In the genomic region with DNA sequence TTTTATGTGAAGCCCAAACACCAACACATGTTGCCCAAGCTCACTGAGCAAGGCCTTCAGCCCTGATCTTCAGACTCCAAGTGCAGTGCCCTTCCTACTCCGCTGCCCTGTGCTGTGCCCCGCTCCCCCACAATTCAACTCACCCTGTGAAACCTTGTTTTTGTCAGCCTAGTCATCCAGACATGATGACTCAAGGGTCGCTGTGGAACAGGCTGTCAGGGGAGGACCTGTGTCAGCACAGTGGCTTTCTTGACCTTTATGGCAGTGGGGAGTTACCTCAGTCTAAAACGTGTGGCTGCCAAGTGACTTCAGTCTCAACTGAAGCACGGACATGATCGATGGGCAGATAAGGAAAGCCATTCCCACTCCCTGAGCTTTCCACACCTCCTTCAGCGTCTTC, we compare ENCODE assay signal across 15 cellular contexts. TPM values are rescaled to one million over a fixed set of nuclear protein-coding genes. Genes with fewer than 3 reads are reported as not detected.
A peak's percentile ranks its signal among the peaks of the same experiment; 100 is the strongest.
DNase-seq lines count a peak whose midpoint lies in the region; ATAC-seq and TF ChIP-seq lines count a peak whose summit lies in the region.
"Had no signal": no experiment of that assay in that cellular context is flagged by ENCODE, and none has a peak within 500 bp of the region (broad histone marks: within the 10 kb centered on the region; RNA-seq: fewer than 3 reads in every experiment).

No MANE protein-coding gene starts in this region.

- no peak for TF ChIP-seq CTCF in GM10266 (IDR thresholded peaks at IDR 0.05; ENCODE audit: control insufficient read depth, insufficient read depth, low read depth, missing control alignments)

- H3K9me2 ChIP-seq in Karpas-422 (replicated peaks; ENCODE audit: insufficient read depth, low read length): no peaks in the 10 kb centered on the region

- H3K27ac Mint-ChIP-seq in T-helper 2 cell treated with Interferon-gamma antibody and Interleukin-4, amounts not matched to agents 5 μg/mL and 100 μg/mL, for 36 hours: peak overlapping the region; percentile 27
- H3K27ac Mint-ChIP-seq in activated naive CD4-positive, alpha-beta T cell treated with anti-CD3 and anti-CD28 coated beads, Interleukin-2, amount 50 U/mL, for 72 hours: peak overlapping the region; percentile 97 to 98
- H3K27ac Mint-ChIP-seq: B cell, immature natural killer cell had no signal

- H3K4me1 ChIP-seq in Karpas-422 (ENCODE audit: low read length): no peaks in the 10 kb centered on the region

- no peaks in the 10 kb centered on the region for H3K27me3 ChIP-seq in Karpas-422 (ENCODE audit: low read length)
- H3K27me3 ChIP-seq: right atrium auricular region had no signal

- H3K9me3 Mint-ChIP-seq in T-helper 2 cell treated with Interferon-gamma antibody and Interleukin-4, amounts not matched to agents 5 μg/mL and 100 μg/mL, for 36 hours: no peaks in the 10 kb centered on the region
- H3K9me3 Mint-ChIP-seq in activated naive CD4-positive, alpha-beta T cell treated with anti-CD3 and anti-CD28 coated beads, Interleukin-2, amount 50 U/mL, for 72 hours: peaks cover 0 to 3% of the 10 kb centered on the region in 2 donors
- H3K9me3 Mint-ChIP-seq: immature natural killer cell had no signal

- no peak overlapping the region for H3K4me3 Mint-ChIP-seq in T-helper 2 cell treated with Interferon-gamma antibody and Interleukin-4, amounts not matched to agents 5 μg/mL and 100 μg/mL, for 36 hours
- H3K4me3 Mint-ChIP-seq: B cell, immature natural killer cell had no signal

- no peaks in the 10 kb centered on the region for H3K36me3 ChIP-seq in Karpas-422 (ENCODE audit: insufficient read depth, low read length)
- H3K36me3 ChIP-seq: right atrium auricular region had no signal

- peak; percentile 71 to 72 for ATAC-seq in activated naive CD4-positive, alpha-beta T cell treated with anti-CD3 and anti-CD28 coated beads, Interleukin-2, amount 50 U/mL, for 72 hours
- ATAC-seq in HG03280 (IDR thresholded peaks at IDR 0.05; ENCODE audit: unreplicated experiment): no peak
- ATAC-seq: Right ventricle myocardium inferior had no signal

- H2AFZ ChIP-seq in Karpas-422 (ENCODE audit: low read length): no peak overlapping the region

- H3K27me3 Mint-ChIP-seq in T-helper 2 cell treated with Interferon-gamma antibody and Interleukin-4, amounts not matched to agents 5 μg/mL and 100 μg/mL, for 36 hours (ENCODE audit: low read depth): no peaks in the 10 kb centered on the region
- H3K27me3 Mint-ChIP-seq: B cell had no signal

- peaks cover 61% of the 10 kb centered on the region for H3K4me1 Mint-ChIP-seq in T-helper 2 cell treated with Interferon-gamma antibody and Interleukin-4, amounts not matched to agents 5 μg/mL and 100 μg/mL, for 36 hours (ENCODE audit: low read depth)

- peaks cover 1% of the 10 kb centered on the region for H3K36me3 Mint-ChIP-seq in T-helper 2 cell treated with Interferon-gamma antibody and Interleukin-4, amounts not matched to agents 5 μg/mL and 100 μg/mL, for 36 hours (ENCODE audit: low read depth)
- peaks cover 8 to 10% of the 10 kb centered on the region in 2 donors for H3K36me3 Mint-ChIP-seq in activated naive CD4-positive, alpha-beta T cell treated with anti-CD3 and anti-CD28 coated beads, Interleukin-2, amount 50 U/mL, for 72 hours

- H3K9me3 ChIP-seq in Karpas-422 (ENCODE audit: low read length): no peaks in the 10 kb centered on the region
- H3K9me3 ChIP-seq: right atrium auricular region had no signal

- no peak overlapping the region for H3K4me2 ChIP-seq in Karpas-422 (ENCODE audit: low read depth, low read length, poor library complexity, severe bottlenecking)

- peak; percentile 10 for DNase-seq in EH (ENCODE audit: low read depth)
- peak; percentile 85 for DNase-seq in T-helper 2 cell treated with Interferon-gamma antibody and Interleukin-4, amounts not matched to agents 5 μg/mL and 100 μg/mL, for 36 hours (ENCODE audit: low spot score)
- peak; percentile 74 to 87 for DNase-seq in activated naive CD4-positive, alpha-beta T cell treated with anti-CD3 and anti-CD28 coated beads, Interleukin-2, amount 50 U/mL, for 72 hours (ENCODE audit: low spot score in 2 of 2)
- peak; percentile 43 to 49 for DNase-seq in stimulated activated CD4-positive, alpha-beta T cell treated with anti-CD3 and anti-CD28 coated beads, Interleukin-1b, Interleukin-23, amount 100 ng/mL, for 4 hours (ENCODE audit: low read depth in 2 of 2)
- no peak for DNase-seq in NCI-H187 (lab: John Stamatoyannopoulos, UW)
- DNase-seq in GM10266 (ENCODE audit: extremely low spot score): no peak
- DNase-seq in Karpas-422: no peak
- DNase-seq: GF-D8, immature natural killer cell, Kasumi-1 had no signal

- H3K4me3 ChIP-seq in Karpas-422 (ENCODE audit: low read length): no peak overlapping the region
- H3K4me3 ChIP-seq: right atrium auricular region had no signal

- H4K20me1 ChIP-seq in Karpas-422 (ENCODE audit: insufficient read depth, low read depth, low read length): no peaks in the 10 kb centered on the region

- no peak overlapping the region for H3K27ac ChIP-seq in Karpas-422 (ENCODE audit: low read length)
- H3K27ac ChIP-seq: right atrium auricular region had no signal

- H3K9ac ChIP-seq in Karpas-422 (ENCODE audit: low read length): no peak overlapping the region

- H3K79me2 ChIP-seq in Karpas-422 (ENCODE audit: low read length): no peaks in the 10 kb centered on the region

RNA-seq across cellular contexts. Expression of a gene that starts 16.4 kb away (rescaled TPM):
- 10 to 100 TPM; 11.6 to 18.3 TPM for total RNA-seq in activated naive CD4-positive, alpha-beta T cell treated with anti-CD3 and anti-CD28 coated beads, Interleukin-2, amount 50 U/mL, for 72 hours
- total RNA-seq in Karpas-422 (2014; rRNA removed; shearing (Covaris generic); ENCODE audit: low replicate concordance): not detected in 2 replicates

RNA-seq across cellular contexts. Expression of a gene that starts 39.8 kb away (rescaled TPM):
- total RNA-seq in activated naive CD4-positive, alpha-beta T cell treated with anti-CD3 and anti-CD28 coated beads, Interleukin-2, amount 50 U/mL, for 72 hours: 100 to 1,000 TPM in 1 of 2 donors, 10 to 100 TPM in 1; 93.6 to 165 TPM
- not detected in 2 replicates for total RNA-seq in Karpas-422 (2014; rRNA removed; shearing (Covaris generic); ENCODE audit: low replicate concordance)
- total RNA-seq: astrocyte had no signal

Comparison
In these comparisons a context has a peak if more than half of its experiments do, and no peak if none do; other contexts are left out.
1. DNase-seq: peak in EH (single experiment), T-helper 2 cell treated with Interferon-gamma antibody and Interleukin-4, amounts not matched to agents 5 μg/mL and 100 μg/mL, for 36 hours (single experiment), activated naive CD4-positive, alpha-beta T cell treated with anti-CD3 and anti-CD28 coated beads, Interleukin-2, amount 50 U/mL, for 72 hours (2 of 2) and stimulated activated CD4-positive, alpha-beta T cell treated with anti-CD3 and anti-CD28 coated beads, Interleukin-1b, Interleukin-23, amount 100 ng/mL, for 4 hours (2 of 2); none in NCI-H187 (0 of 2), GM10266 (single experiment) and Karpas-422 (single experiment).
2. RNA of a gene that starts 16.4 kb away (total RNA-seq): 11.6 to 18.3 TPM in activated naive CD4-positive, alpha-beta T cell treated with anti-CD3 and anti-CD28 coated beads, Interleukin-2, amount 50 U/mL, for 72 hours; not detected in Karpas-422; every median in the first group is over 10 times any median in the second.
3. RNA of a gene that starts 39.8 kb away (total RNA-seq): 93.6 to 165 TPM in activated naive CD4-positive, alpha-beta T cell treated with anti-CD3 and anti-CD28 coated beads, Interleukin-2, amount 50 U/mL, for 72 hours; not detected in Karpas-422; every median in the first group is over 10 times any median in the second.